Comparison of ENCODE assay signal across 13 cellular contexts in genomic region chr11:102981324-102981910, GRCh38. TPM values are rescaled to one million over a fixed set of nuclear protein-coding genes. Genes with fewer than 3 reads are reported as not detected.
DNase-seq lines count a peak whose midpoint lies in the region; ATAC-seq and TF ChIP-seq lines count a peak whose summit lies in the region.
"Had no signal": no experiment of that assay in that cellular context is flagged by ENCODE, and none has a peak within 500 bp of the region (broad histone marks: within the 10 kb centered on the region; RNA-seq: fewer than 3 reads in every experiment).

No MANE protein-coding gene starts in this region.

- no peak for TF ChIP-seq CTCF in KMS-11 (conservative IDR thresholded peaks at IDR 0.05; ENCODE audit: low read depth, low read length)

- peak overlapping the region; percentile 17; the same call in 1 of the 2 replicates for H3K4me2 ChIP-seq in KMS-11

- H3K27me3 Mint-ChIP-seq in activated naive CD8-positive, alpha-beta T cell treated with anti-CD3 and anti-CD28 coated beads for 36 hours, result peaks cover 17% of the 10 kb centered on the region
- H3K27me3 Mint-ChIP-seq in activated naive CD8-positive, alpha-beta T cell treated with anti-CD3 and anti-CD28 coated beads, Interleukin-2, amount 50 U/mL, for 24 hours, result peaks cover 9% of the 10 kb centered on the region

- no peaks in the 10 kb centered on the region for H3K9me3 Mint-ChIP-seq in activated naive CD8-positive, alpha-beta T cell treated with anti-CD3 and anti-CD28 coated beads for 36 hours
- H3K9me3 Mint-ChIP-seq in activated naive CD8-positive, alpha-beta T cell treated with anti-CD3 and anti-CD28 coated beads, Interleukin-2, amount 50 U/mL, for 24 hours, result no peaks in the 10 kb centered on the region
- H3K9me3 Mint-ChIP-seq: activated naive CD4-positive, alpha-beta T cell treated with anti-CD3 and anti-CD28 coated beads, Interleukin-2, amount 50 U/mL, for 24 hours had no signal

- H3K36me3 ChIP-seq in KMS-11 (ENCODE audit: insufficient read depth), result no peaks in the 10 kb centered on the region

- H2AFZ ChIP-seq in KMS-11 (ENCODE audit: low read depth), result peak overlapping the region; percentile 38; the same call in 1 of the 2 replicates

- H3K27me3 ChIP-seq in KMS-11 (ENCODE audit: insufficient read depth, low read depth), result no peaks in the 10 kb centered on the region

- H3K4me3 ChIP-seq in KMS-11 (IDR thresholded peaks at IDR 0.05; ENCODE audit: insufficient read depth, low read depth, low read length), result no peak overlapping the region
- H3K4me3 ChIP-seq: skin epidermis had no signal

- H3K4me3 Mint-ChIP-seq in activated naive CD8-positive, alpha-beta T cell treated with anti-CD3 and anti-CD28 coated beads for 36 hours, result no peak overlapping the region
- no peak overlapping the region for H3K4me3 Mint-ChIP-seq in activated naive CD8-positive, alpha-beta T cell treated with anti-CD3 and anti-CD28 coated beads, Interleukin-2, amount 50 U/mL, for 24 hours
- H3K4me3 Mint-ChIP-seq: activated naive CD4-positive, alpha-beta T cell treated with anti-CD3 and anti-CD28 coated beads, Interleukin-2, amount 50 U/mL, for 24 hours had no signal

- no peak for DNase-seq in activated naive CD8-positive, alpha-beta T cell treated with anti-CD3 and anti-CD28 coated beads for 36 hours
- DNase-seq in activated naive CD8-positive, alpha-beta T cell treated with anti-CD3 and anti-CD28 coated beads, Interleukin-2, amount 50 U/mL, for 24 hours, result no peak
- peak; percentile 56 for DNase-seq in renal cortical epithelial cell (ENCODE audit: low read depth)
- DNase-seq in NCI-H2029 treated with DMSO at 0.1 percent for 48 hours (lab: John Stamatoyannopoulos, UW), result no peak
- DNase-seq in ureter (ENCODE audit: low spot score), result no peak
- no peak for DNase-seq in globus pallidus (ENCODE audit: low spot score)
- DNase-seq: activated CD4-positive, alpha-beta T cell treated with anti-CD3 and anti-CD28 coated beads for 4 hours; DND-41 had no signal

- peak overlapping the region; percentile 39 for H3K27ac Mint-ChIP-seq in activated naive CD8-positive, alpha-beta T cell treated with anti-CD3 and anti-CD28 coated beads for 36 hours
- no peak overlapping the region for H3K27ac Mint-ChIP-seq in activated naive CD8-positive, alpha-beta T cell treated with anti-CD3 and anti-CD28 coated beads, Interleukin-2, amount 50 U/mL, for 24 hours
- H3K27ac Mint-ChIP-seq: activated naive CD4-positive, alpha-beta T cell treated with anti-CD3 and anti-CD28 coated beads, Interleukin-2, amount 50 U/mL, for 24 hours had no signal

- no peaks in the 10 kb centered on the region for H3K36me3 Mint-ChIP-seq in activated naive CD8-positive, alpha-beta T cell treated with anti-CD3 and anti-CD28 coated beads for 36 hours
- H3K36me3 Mint-ChIP-seq in activated naive CD8-positive, alpha-beta T cell treated with anti-CD3 and anti-CD28 coated beads, Interleukin-2, amount 50 U/mL, for 24 hours (ENCODE audit: low read depth), result no peaks in the 10 kb centered on the region
- H3K36me3 Mint-ChIP-seq: activated naive CD4-positive, alpha-beta T cell treated with anti-CD3 and anti-CD28 coated beads, Interleukin-2, amount 50 U/mL, for 24 hours had no signal

- peaks cover 6% of the 10 kb centered on the region for H3K4me1 ChIP-seq in KMS-11 (ENCODE audit: low read depth, poor library complexity, severe bottlenecking)

- H3K79me2 ChIP-seq in KMS-11 (ENCODE audit: insufficient read depth, low read depth), result no peaks in the 10 kb centered on the region

- H3K9ac ChIP-seq in KMS-11, result no peak overlapping the region

- H4K20me1 ChIP-seq in KMS-11 (ENCODE audit: insufficient read depth), result no peaks in the 10 kb centered on the region

- H3K4me1 Mint-ChIP-seq in activated naive CD8-positive, alpha-beta T cell treated with anti-CD3 and anti-CD28 coated beads for 36 hours, result peaks cover 5% of the 10 kb centered on the region
- H3K4me1 Mint-ChIP-seq in activated naive CD8-positive, alpha-beta T cell treated with anti-CD3 and anti-CD28 coated beads, Interleukin-2, amount 50 U/mL, for 24 hours, result no peaks in the 10 kb centered on the region
- H3K4me1 Mint-ChIP-seq: activated naive CD4-positive, alpha-beta T cell treated with anti-CD3 and anti-CD28 coated beads, Interleukin-2, amount 50 U/mL, for 24 hours had no signal

- no peak overlapping the region for H3K27ac ChIP-seq in KMS-11

- no peak for ATAC-seq in activated naive CD8-positive, alpha-beta T cell treated with anti-CD3 and anti-CD28 coated beads, Interleukin-2, amount 50 U/mL, for 24 hours
- peak; percentile 65 for ATAC-seq in HG02759 (IDR thresholded peaks at IDR 0.05; ENCODE audit: unreplicated experiment)

RNA-seq across cellular contexts. Expression of gene MMP13, which starts 25.9 kb away (rescaled TPM):
- total RNA-seq in activated naive CD8-positive, alpha-beta T cell treated with anti-CD3 and anti-CD28 coated beads for 36 hours, result not detected
- not detected in 2 replicates for total RNA-seq in renal cortical epithelial cell
- not detected for total RNA-seq in ureter
- total RNA-seq: NCI-H460 had no signal
